ENCODE assay signal across 1 cellular context in the genomic region with DNA sequence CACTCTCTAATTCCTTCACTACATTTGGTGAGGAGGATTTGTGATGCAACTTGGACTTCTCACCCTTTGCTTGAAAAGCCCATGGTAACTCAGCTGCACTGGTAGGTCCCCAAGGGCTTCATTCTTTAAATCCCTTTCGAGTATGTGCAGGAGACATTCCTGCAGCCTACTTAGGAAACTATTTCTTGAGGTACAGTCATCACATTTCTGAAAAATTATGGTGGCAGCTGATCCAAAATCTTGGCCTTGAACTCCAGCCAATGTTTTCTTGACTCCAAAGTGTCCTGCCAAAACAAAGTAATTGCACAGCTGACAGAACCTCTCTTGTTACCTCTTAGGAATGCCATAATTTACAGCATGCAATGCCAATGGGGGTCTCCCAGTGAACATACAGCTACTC.
TF ChIP-seq lines count a peak whose summit lies in the region.

No MANE protein-coding gene starts in this region.

TF ChIP-seq in Ishikawa, 13 proteins besides CTCF, POLR2A, EP300 and RAD21 (continued from another document):
- TF ChIP-seq, protein P1, sequence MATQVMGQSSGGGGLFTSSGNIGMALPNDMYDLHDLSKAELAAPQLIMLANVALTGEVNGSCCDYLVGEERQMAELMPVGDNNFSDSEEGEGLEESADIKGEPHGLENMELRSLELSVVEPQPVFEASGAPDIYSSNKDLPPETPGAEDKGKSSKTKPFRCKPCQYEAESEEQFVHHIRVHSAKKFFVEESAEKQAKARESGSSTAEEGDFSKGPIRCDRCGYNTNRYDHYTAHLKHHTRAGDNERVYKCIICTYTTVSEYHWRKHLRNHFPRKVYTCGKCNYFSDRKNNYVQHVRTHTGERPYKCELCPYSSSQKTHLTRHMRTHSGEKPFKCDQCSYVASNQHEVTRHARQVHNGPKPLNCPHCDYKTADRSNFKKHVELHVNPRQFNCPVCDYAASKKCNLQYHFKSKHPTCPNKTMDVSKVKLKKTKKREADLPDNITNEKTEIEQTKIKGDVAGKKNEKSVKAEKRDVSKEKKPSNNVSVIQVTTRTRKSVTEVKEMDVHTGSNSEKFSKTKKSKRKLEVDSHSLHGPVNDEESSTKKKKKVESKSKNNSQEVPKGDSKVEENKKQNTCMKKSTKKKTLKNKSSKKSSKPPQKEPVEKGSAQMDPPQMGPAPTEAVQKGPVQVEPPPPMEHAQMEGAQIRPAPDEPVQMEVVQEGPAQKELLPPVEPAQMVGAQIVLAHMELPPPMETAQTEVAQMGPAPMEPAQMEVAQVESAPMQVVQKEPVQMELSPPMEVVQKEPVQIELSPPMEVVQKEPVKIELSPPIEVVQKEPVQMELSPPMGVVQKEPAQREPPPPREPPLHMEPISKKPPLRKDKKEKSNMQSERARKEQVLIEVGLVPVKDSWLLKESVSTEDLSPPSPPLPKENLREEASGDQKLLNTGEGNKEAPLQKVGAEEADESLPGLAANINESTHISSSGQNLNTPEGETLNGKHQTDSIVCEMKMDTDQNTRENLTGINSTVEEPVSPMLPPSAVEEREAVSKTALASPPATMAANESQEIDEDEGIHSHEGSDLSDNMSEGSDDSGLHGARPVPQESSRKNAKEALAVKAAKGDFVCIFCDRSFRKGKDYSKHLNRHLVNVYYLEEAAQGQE (IDR thresholded peaks at IDR 0.05; ENCODE audit: low read depth): no peak
TF ChIP-seq in Ishikawa: peak in this region for 3.
